1 cellular context compared by ENCODE assay signal in genomic region chr7:92634924-92635519, GRCh38.
TF ChIP-seq lines count a peak whose summit lies in the region.

No MANE protein-coding gene starts in this region.

TF ChIP-seq in GM12878, 131 proteins besides CTCF, POLR2A, EP300 and RAD21 (continued from another document and continues in another):
- TF ChIP-seq ATF7 (IDR thresholded peaks at IDR 0.05; ENCODE audit: low read depth) (peak; percentile 86), STAT3 (IDR thresholded peaks at IDR 0.05; ENCODE audit: low read depth, low read length) (peak; percentile 93; the same call in 1 of the 2 replicates), ZBED1 (IDR thresholded peaks at IDR 0.05; ENCODE audit: borderline replicate concordance) (peak; percentile 92), FOS (IDR thresholded peaks at IDR 0.05; ENCODE audit: borderline replicate concordance, extremely low read depth, insufficient read length) (no peak), IRF4 (IDR thresholded peaks at IDR 0.05; ENCODE audit: low read depth, low read length) (peak; percentile 70; the same call in 1 of the 2 replicates), CUX1 (IDR thresholded peaks at IDR 0.05; ENCODE audit: insufficient replicate concordance, low read depth, low read length) (no peak), SREBF1 (IDR thresholded peaks at IDR 0.05; ENCODE audit: low read length) (no peak), SMAD5 (IDR thresholded peaks at IDR 0.05; ENCODE audit: low read depth) (no peak), RAD51 (IDR thresholded peaks at IDR 0.05) (0 out of 2 replicates have a peak, but pooled peaks have one; percentile 31), SIX5 (IDR thresholded peaks at IDR 0.05; ENCODE audit: low read depth, low read length, severe bottlenecking) (no peak), NFXL1 (IDR thresholded peaks at IDR 0.05; ENCODE audit: borderline replicate concordance) (no peak; the same call in 1 of the 2 replicates), CBFB (IDR thresholded peaks at IDR 0.05; ENCODE audit: low read depth) (peak; percentile 55), ZNF24 (IDR thresholded peaks at IDR 0.05) (peak; percentile 75; the same call in 1 of the 2 replicates), PAX8 (IDR thresholded peaks at IDR 0.05) (no peak), BCL3 (IDR thresholded peaks at IDR 0.05; ENCODE audit: borderline replicate concordance, insufficient read depth, low read depth, low read length, poor library complexity, severe bottlenecking) (peak; percentile 96), RCOR1 (conservative IDR thresholded peaks at IDR 0.05; ENCODE audit: low read depth, low read length) (0 out of 2 replicates have a peak, but pooled peaks have one; percentile 45), ZBTB33 (IDR thresholded peaks at IDR 0.05) (no peak), FOXK2 (IDR thresholded peaks at IDR 0.05) (no peak), TCF7 (IDR thresholded peaks at IDR 0.05; ENCODE audit: borderline replicate concordance) (peak; percentile 74; the same call in 1 of the 2 replicates), ZNF207 (IDR thresholded peaks at IDR 0.05; ENCODE audit: borderline replicate concordance) (no peak), E2F8 (IDR thresholded peaks at IDR 0.05; ENCODE audit: low read depth, partially characterized antibody) (no peak), HDAC6 (IDR thresholded peaks at IDR 0.05; ENCODE audit: unreplicated experiment) (no peak), ZBTB11 (CRISPR knock-in tag; IDR thresholded peaks at IDR 0.05) (no peak), SMAD1 (IDR thresholded peaks at IDR 0.05; ENCODE audit: low read depth, partially characterized antibody) (no peak), EZH2 (IDR thresholded peaks at IDR 0.05; ENCODE audit: borderline replicate concordance, control insufficient read depth, low read depth, low read length) (no peak), ESRRA (IDR thresholded peaks at IDR 0.05; ENCODE audit: low read length) (no peak), RUNX3 (IDR thresholded peaks at IDR 0.05; ENCODE audit: low read length) (peak; percentile 89), ATF3 (IDR thresholded peaks at IDR 0.05; ENCODE audit: borderline replicate concordance, extremely low read depth, low read depth, low read length) (no peak), TARDBP (IDR thresholded peaks at IDR 0.05; ENCODE audit: borderline replicate concordance) (no peak), DPF2 (IDR thresholded peaks at IDR 0.05) (peak; percentile 88), IKZF1 (conservative IDR thresholded peaks at IDR 0.05) (peak; percentile 96), POU2F2 (IDR thresholded peaks at IDR 0.05; ENCODE audit: borderline replicate concordance, low read depth, low read length) (peak; percentile 58; the same call in 1 of the 3 replicates), SUZ12 (IDR thresholded peaks at IDR 0.05; ENCODE audit: unreplicated experiment) (no peak), HCFC1 (IDR thresholded peaks at IDR 0.05; ENCODE audit: low read length) (no peak), MEF2A (IDR thresholded peaks at IDR 0.05; ENCODE audit: insufficient read depth, low read depth, low read length) (peak; percentile 98), IRF5 (IDR thresholded peaks at IDR 0.05; ENCODE audit: borderline replicate concordance) (no peak), CEBPZ (IDR thresholded peaks at IDR 0.05; ENCODE audit: low read depth, low read length) (no peak), ZNF622 (IDR thresholded peaks at IDR 0.05) (no peak), ETV6 (conservative IDR thresholded peaks at IDR 0.05 in 1 of 2, IDR thresholded peaks at IDR 0.05 in 1 of 2; ENCODE audit: borderline replicate concordance in 1 of 2, low read depth in 1 of 2) (peak in 1 of 2 experiments; percentile 93; a peak in 2 of 4 replicates)
